ENCODE assay signal across 23 cellular contexts in genomic region chr13:94243551-94243950, GRCh38.
"Had no signal": no experiment of that assay in that cellular context is flagged by ENCODE, and none has a peak within 500 bp of the region (broad histone marks: within the 10 kb centered on the region; RNA-seq: fewer than 3 reads in every experiment).

No MANE protein-coding gene starts in this region.

- H3K4me1 Mint-ChIP-seq: neural crest cell; stimulated activated memory B cell treated with anti-CD40 and anti-IgM and Interleukin-4, amounts not matched to agents 10 μg/mL and 1 μg/mL and 100 μg/mL, for 72 hours had no signal

- H3K27ac Mint-ChIP-seq: mesothelial cell of epicardium; stimulated activated memory B cell treated with anti-CD40 and anti-IgM and Interleukin-4, amounts not matched to agents 10 μg/mL and 1 μg/mL and 100 μg/mL, for 72 hours had no signal

- H3K36me3 Mint-ChIP-seq: stimulated activated memory B cell treated with anti-CD40 and anti-IgM and Interleukin-4, amounts not matched to agents 10 μg/mL and 1 μg/mL and 100 μg/mL, for 72 hours had no signal

- H3K27me3 ChIP-seq: dorsolateral prefrontal cortex, neutrophil, pancreas, right lobe of liver, tibial nerve, upper lobe of left lung had no signal

- H3K27me3 Mint-ChIP-seq: stimulated activated memory B cell treated with anti-CD40 and anti-IgM and Interleukin-4, amounts not matched to agents 10 μg/mL and 1 μg/mL and 100 μg/mL, for 72 hours had no signal

- ATAC-seq: left lobe of liver; mucosa of descending colon; naive thymus-derived CD8-positive, alpha-beta T cell; pancreas; right lobe of liver; stimulated activated memory B cell treated with anti-CD40 and anti-IgM and Interleukin-4, amounts not matched to agents 10 μg/mL and 1 μg/mL and 100 μg/mL, for 72 hours; stimulated activated naive CD8-positive, alpha-beta T cell treated with anti-CD3 and anti-CD28 coated beads, Interleukin-15, Interleukin-2, amounts not matched to agents 100 U/mL and 50 U/mL, for 24 hours had no signal

- H3K9me3 ChIP-seq: neutrophil, pancreas, right lobe of liver had no signal

- H3K27ac ChIP-seq: dorsolateral prefrontal cortex, neutrophil, pancreas, right lobe of liver, thoracic aorta, tibial nerve, upper lobe of left lung had no signal

- H3K36me3 ChIP-seq: neutrophil, pancreas, right lobe of liver, thoracic aorta, tibial nerve, upper lobe of left lung had no signal

- DNase-seq: cerebellar nuclear complex; dorsolateral prefrontal cortex; effector CD4-positive, alpha-beta T cell; head of caudate nucleus; kidney; mesenchymal stem cell; mucosa of descending colon; naive thymus-derived CD8-positive, alpha-beta T cell; pancreas; retina; right lobe of liver; stimulated activated CD4-positive, alpha-beta T cell treated with anti-CD3 and anti-CD28 coated beads, Interleukin-2, amount 100 ng/mL, for 24 hours; stimulated activated CD4-positive, alpha-beta T cell treated with anti-CD3 and anti-CD28 coated beads, Interleukin-4, amount 100 ng/mL, for 24 hours; stimulated activated naive CD8-positive, alpha-beta T cell treated with anti-CD3 and anti-CD28 coated beads, Interleukin-15, Interleukin-2, amounts not matched to agents 100 U/mL and 50 U/mL, for 24 hours; upper lobe of left lung had no signal

- H3K4me3 Mint-ChIP-seq: mesothelial cell of epicardium; naive thymus-derived CD8-positive, alpha-beta T cell; neural crest cell; stimulated activated memory B cell treated with anti-CD40 and anti-IgM and Interleukin-4, amounts not matched to agents 10 μg/mL and 1 μg/mL and 100 μg/mL, for 72 hours had no signal

- H3K4me1 ChIP-seq: pancreas, right lobe of liver, tibial nerve, upper lobe of left lung had no signal

- H3K4me3 ChIP-seq: dorsolateral prefrontal cortex, lung, mucosa of descending colon, pancreas, right lobe of liver, thoracic aorta, tibial nerve, upper lobe of left lung had no signal
